ENCODE assay signal across 19 cellular contexts in genomic region chr11:65782816-65783228, GRCh38. TPM values are rescaled to one million over a fixed set of nuclear protein-coding genes. Genes with fewer than 3 reads are reported as not detected.
DNase-seq lines count a peak whose midpoint lies in the region; TF ChIP-seq lines count a peak whose summit lies in the region.
"Had no signal": no experiment of that assay in that cellular context is flagged by ENCODE, and none has a peak within 500 bp of the region (broad histone marks: within the 10 kb centered on the region; RNA-seq: fewer than 3 reads in every experiment).

No MANE protein-coding gene starts in this region.

- H3K36me3 ChIP-seq in endodermal cell (ENCODE audit: control insufficient read depth, insufficient read depth, low read length) (peaks cover 16% of the 10 kb centered on the region), neuronal stem cell (replicated peaks in 1 of 2; ENCODE audit: control insufficient read depth in 2 of 2, insufficient read depth in 2 of 2, low read length in 2 of 2) (peaks cover 2 to 14% of the 10 kb centered on the region in 2 donors)

- H4K91ac ChIP-seq in neuronal stem cell (ENCODE audit: low read depth, low read length, poor library complexity): no peak overlapping the region

- no TSS peak for BruUV-seq in Calu3 (replicated peaks; lab: Mats Ljungman, UMichigan)

- H2BK120ac ChIP-seq in neuronal stem cell (ENCODE audit: low read depth, low read length): no peak overlapping the region

- H3K23ac ChIP-seq in neuronal stem cell (ENCODE audit: low read depth, low read length, poor library complexity): no peak overlapping the region

- no peak overlapping the region for H2BK12ac ChIP-seq in neuronal stem cell (ENCODE audit: low read length)

- peak overlapping the region; percentile 47 for H2BK15ac ChIP-seq in neuronal stem cell (ENCODE audit: low read length)

- peak overlapping the region; percentile 72 for H2AK5ac ChIP-seq in neuronal stem cell (ENCODE audit: low read depth, low read length)

- DNase-seq in Calu3: no peak
- peak; percentile 20 for DNase-seq in NCI-H69 (lab: John Stamatoyannopoulos, UW)
- peak; percentile 37 for DNase-seq in endodermal cell
- DNase-seq in neuronal stem cell (ENCODE audit: low spot score): no peak
- no peak for DNase-seq in NCI-H128 (lab: John Stamatoyannopoulos, UW; ENCODE audit: unreplicated experiment)
- no peak for DNase-seq in AG20443 (ENCODE audit: low spot score)
- DNase-seq in DMS 273 (lab: John Stamatoyannopoulos, UW; ENCODE audit: unreplicated experiment): no peak
- DNase-seq: activated CD4-positive, alpha-beta T cell treated with anti-CD3 and anti-CD28 coated beads, Interleukin-2, amount 50 U/mL, for 1 hour; activated naive CD4-positive, alpha-beta T cell treated with Interleukin-2 at 50 U/mL for 16 hours; Kasumi-1; NCI-H187 treated with DMSO at 0.1 percent for 48 hours; NCI-H524 treated with DMSO at 0.1 percent for 48 hours; right cardiac atrium; stimulated activated CD4-positive, alpha-beta T cell treated with anti-CD3 and anti-CD28 coated beads, Interleukin-4, amount 100 ng/mL, for 24 hours had no signal

- H3K4me1 Mint-ChIP-seq in Calu3 (ENCODE audit: low read depth, unreplicated experiment): peaks cover 26% of the 10 kb centered on the region
- peaks cover 4% of the 10 kb centered on the region for H3K4me1 Mint-ChIP-seq in endodermal cell

- no peak overlapping the region for H3K18ac ChIP-seq in neuronal stem cell (ENCODE audit: low read length)

- CTCF ChIA-PET in Calu3 (lab: Charles Lee): interaction anchor here (0.5 to 1.0 kb wide), 3 partner anchors 9 to 46 kb away, joined by 3 to 5 read pairs (median 3); no protein-coding TSS in a partner anchor

- H3K4me1 ChIP-seq in endodermal cell (ENCODE audit: control insufficient read depth, insufficient read depth, low read length) (no peaks in the 10 kb centered on the region), neuronal stem cell (ENCODE audit: control insufficient read depth in 2 of 2, insufficient read depth in 1 of 2, low read depth in 1 of 2, low read length in 2 of 2) (peaks cover 4 to 10% of the 10 kb centered on the region in 2 donors)

- no peak for TF ChIP-seq CTCF in Calu3 (IDR thresholded peaks at IDR 0.05; ENCODE audit: unreplicated experiment)
- no peak for TF ChIP-seq CTCF in endodermal cell (conservative IDR thresholded peaks at IDR 0.05)

- H3K9me3 Mint-ChIP-seq in Calu3 (ENCODE audit: low read depth, unreplicated experiment): no peaks in the 10 kb centered on the region
- no peaks in the 10 kb centered on the region for H3K9me3 Mint-ChIP-seq in endodermal cell

- intact Hi-C loops in Calu3 (cut with micrococcal nuclease; ENCODE audit: unreplicated experiment): no loop called here

- H3K4me3 Mint-ChIP-seq in Calu3 (ENCODE audit: low read depth, unreplicated experiment) (no peak overlapping the region), endodermal cell (no peak overlapping the region)

- H3K9me3 ChIP-seq in endodermal cell (ENCODE audit: control insufficient read depth, low read length): no peaks in the 10 kb centered on the region
- no peaks in the 10 kb centered on the region for H3K9me3 ChIP-seq in neuronal stem cell (replicated peaks in 1 of 2; ENCODE audit: control insufficient read depth in 2 of 2, insufficient read depth in 1 of 2, low read depth in 1 of 2, low read length in 2 of 2)

- H3K27me3 ChIP-seq in endodermal cell (ENCODE audit: control insufficient read depth, insufficient read depth, low read length, poor library complexity, severe bottlenecking) (peaks cover 52% of the 10 kb centered on the region), neuronal stem cell (ENCODE audit: control insufficient read depth in 3 of 3, insufficient read depth in 3 of 3, low read depth in 1 of 3, low read length in 3 of 3) (peaks cover 21 to 62% (median 46%) of the 10 kb centered on the region in 3 experiments)

- 92 to 100% methylated on average over 3 to 9 of the region's 9 CpGs for WGBS in endodermal cell (ENCODE audit: insufficient coverage in 1 of 2, insufficient read length in 1 of 2), 2 experiments
- no CpG with 5 or more reads among the region's 9 CpGs for WGBS in neuronal stem cell (ENCODE audit: extremely low coverage in 2 of 2, insufficient read length in 2 of 2, insufficient replicate concordance in 1 of 2), 2 donors

- H3K4ac ChIP-seq in neuronal stem cell (ENCODE audit: low read length): no peak overlapping the region

- H3K36me3 Mint-ChIP-seq in Calu3 (ENCODE audit: insufficient read depth, unreplicated experiment): peaks cover 31% of the 10 kb centered on the region
- H3K36me3 Mint-ChIP-seq in endodermal cell (ENCODE audit: low read depth): peaks cover 6% of the 10 kb centered on the region

- H3K79me1 ChIP-seq in neuronal stem cell (ENCODE audit: low read depth, low read length): peaks cover 16% of the 10 kb centered on the region

- H2BK5ac ChIP-seq in neuronal stem cell (ENCODE audit: low read length): no peak overlapping the region

- no peak overlapping the region for H4K8ac ChIP-seq in neuronal stem cell (ENCODE audit: low read depth, low read length)

- H3K4me3 ChIP-seq in endodermal cell (ENCODE audit: low read length) (no peak overlapping the region), neuronal stem cell (ENCODE audit: low read length in 2 of 2) (no peak overlapping the region)

- H3K27me3 Mint-ChIP-seq in Calu3 (ENCODE audit: unreplicated experiment): no peaks in the 10 kb centered on the region
- H3K27me3 Mint-ChIP-seq in endodermal cell (ENCODE audit: insufficient read depth): peaks cover 50% of the 10 kb centered on the region

- H3K14ac ChIP-seq in neuronal stem cell (ENCODE audit: low read length): no peak overlapping the region

- H3K9ac ChIP-seq in endodermal cell (ENCODE audit: extremely low read depth, low read length, poor library complexity, severe bottlenecking): no peak overlapping the region
- H3K9ac ChIP-seq in neuronal stem cell (ENCODE audit: low read depth, low read length, poor library complexity): no peak overlapping the region

- peak overlapping the region; percentile 7 for H3K27ac Mint-ChIP-seq in Calu3 (ENCODE audit: unreplicated experiment)
- no peak overlapping the region for H3K27ac Mint-ChIP-seq in endodermal cell

- H2AFZ ChIP-seq in neuronal stem cell (ENCODE audit: low read length): no peak overlapping the region

- no peak overlapping the region for H3K4me2 ChIP-seq in neuronal stem cell (ENCODE audit: insufficient read depth, low read length, poor library complexity, severe bottlenecking)

- H3K27ac ChIP-seq in endodermal cell (ENCODE audit: low read depth, low read length) (no peak overlapping the region), neuronal stem cell (replicated peaks; ENCODE audit: low read length) (no peak overlapping the region)
- H3K27ac ChIP-seq: HL-60 had no signal

RNA-seq across cellular contexts. Expression of gene AP5B1, which starts 2.0 kb away (rescaled TPM):
- total RNA-seq in Calu3 (2022) (18.5 and 21.9 TPM in 2 replicates), endodermal cell (10 to 100 TPM; 17.8 to 29.9 TPM)
- polyA plus RNA-seq in endodermal cell (2013, experiment 1 of 2): 6.1 TPM
- 6.2 TPM for polyA plus RNA-seq in endodermal cell (2013, experiment 2 of 2)
- 4.0 TPM for polyA plus RNA-seq in neuronal stem cell (2013, experiment 1 of 2)
- 4.1 TPM for polyA plus RNA-seq in neuronal stem cell (2013, experiment 2 of 2)

RNA-seq across cellular contexts. Expression of gene OVOL1, which starts 4.0 kb away (rescaled TPM):
- 12.7 and 15.2 TPM in 2 replicates for total RNA-seq in Calu3 (2022)
- 1 to 10 TPM; 3.4 to 5.5 TPM for total RNA-seq in endodermal cell
- polyA plus RNA-seq in endodermal cell (2013, experiment 1 of 2): 1.0 TPM
- polyA plus RNA-seq in endodermal cell (2013, experiment 2 of 2): 0.75 TPM
- 0.03 TPM for polyA plus RNA-seq in neuronal stem cell (2013, experiment 1 of 2)
- 0.01 TPM for polyA plus RNA-seq in neuronal stem cell (2013, experiment 2 of 2)
- total RNA-seq: cardiac septum; endothelial cell of umbilical vein; glomerular endothelial cell; right cardiac atrium; T-helper 1 cell treated with Interleukin-12 subunit alpha and Interleukin-12 subunit beta and Interleukin-4 antibody, amounts not matched to agents 30 ng/mL and 1 ng/mL, for 36 hours had no signal
- polyA plus RNA-seq: endothelial cell of umbilical vein, right cardiac atrium had no signal

RNA-seq across cellular contexts. Expression of gene SNX32, which starts 50.9 kb away (rescaled TPM):
- total RNA-seq in Calu3 (2022) (not detected in 2 replicates), endodermal cell (1 to 10 TPM; 1.5 to 4.3 TPM)
- polyA plus RNA-seq in endodermal cell (2013, experiment 1 of 2): 3.7 TPM
- polyA plus RNA-seq in endodermal cell (2013, experiment 2 of 2): 1.9 TPM
- 3.0 TPM for polyA plus RNA-seq in neuronal stem cell (2013, experiment 1 of 2)
- 3.3 TPM for polyA plus RNA-seq in neuronal stem cell (2013, experiment 2 of 2)
- total RNA-seq: endothelial cell of umbilical vein, glomerular endothelial cell had no signal

Comparison
In these comparisons a context has a peak if more than half of its experiments do, and no peak if none do; other contexts are left out.
1. DNase-seq: peak in NCI-H69 (single experiment) and endodermal cell (single experiment); none in Calu3 (single experiment), neuronal stem cell (single experiment), NCI-H128 (single experiment), AG20443 (single experiment) and DMS 273 (single experiment).